ENCODE assay signal across 8 cellular contexts in the genomic region with DNA sequence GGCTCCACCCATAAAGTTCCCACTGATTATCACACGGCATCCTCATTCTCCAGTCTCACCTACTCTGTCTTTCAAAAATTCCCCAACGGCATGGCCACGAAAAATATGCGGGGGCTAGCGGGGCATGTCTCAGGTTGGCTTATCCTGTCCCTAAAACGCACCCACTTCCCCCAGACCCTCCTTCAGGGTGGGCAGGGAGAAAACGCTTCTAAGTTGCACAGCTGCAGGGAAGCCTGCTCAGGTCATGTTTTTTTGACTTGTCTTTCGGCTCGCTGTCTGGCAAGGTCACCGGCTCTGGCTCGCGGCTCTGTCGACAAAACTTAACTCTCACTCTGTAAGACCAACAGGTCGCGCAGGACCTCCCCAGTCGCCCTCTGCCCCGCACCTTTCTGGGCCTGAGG. TPM values are rescaled to one million over a fixed set of nuclear protein-coding genes. Genes with fewer than 3 reads are reported as not detected.
A peak's percentile ranks its signal among the peaks of the same experiment; 100 is the strongest.
DNase-seq lines count a peak whose midpoint lies in the region; TF ChIP-seq lines count a peak whose summit lies in the region.

No MANE protein-coding gene starts in this region.

- H3K79me2 ChIP-seq in SU-DHL-6 (ENCODE audit: insufficient read depth, low read length) = peaks cover 58% of the 10 kb centered on the region

- H3F3A ChIP-seq in SU-DHL-6 (ENCODE audit: insufficient read depth) = peaks cover 8% of the 10 kb centered on the region

- H3K4me2 ChIP-seq in SU-DHL-6 (ENCODE audit: low read depth, low read length, poor library complexity, severe bottlenecking) = peak overlapping the region; percentile 85

- H3K36me3 ChIP-seq in SU-DHL-6 (ENCODE audit: low read length) (peaks cover 4% of the 10 kb centered on the region; the same call in 1 of the 2 replicates), skeletal muscle tissue (ENCODE audit: control insufficient read depth in 3 of 3, insufficient read depth in 3 of 3, low read length in 3 of 3) (no peaks in the 10 kb centered on the region)

- TF ChIP-seq CTCF in GM12875 (IDR thresholded peaks at IDR 0.05; ENCODE audit: borderline replicate concordance, insufficient read depth, low read depth, low read length) (no peak), SU-DHL-6 (IDR thresholded peaks at IDR 0.05; ENCODE audit: insufficient read depth, low read length, poor library complexity, severe bottlenecking) (no peak), fibroblast of mammary gland (conservative IDR thresholded peaks at IDR 0.05; ENCODE audit: control insufficient read depth, insufficient read depth, low read depth, low read length) (no peak)

- peak overlapping the region; percentile 78 for H3K27ac ChIP-seq in SU-DHL-6 (ENCODE audit: low read depth, low read length)
- peak overlapping the region; percentile 71 for H3K27ac ChIP-seq in skeletal muscle tissue (ENCODE audit: low read depth, low read length)

- H3K4me3 ChIP-seq in GM12875 (ENCODE audit: low read depth, low read length) = peak overlapping the region; percentile 72
- H3K4me3 ChIP-seq in SU-DHL-6 (ENCODE audit: insufficient read depth, low read length, poor library complexity, severe bottlenecking) = peak overlapping the region; percentile 58
- H3K4me3 ChIP-seq in fibroblast of mammary gland (ENCODE audit: control insufficient read depth, low read depth, low read length) = peak overlapping the region; percentile 87
- H3K4me3 ChIP-seq in skeletal muscle tissue (ENCODE audit: low read length in 3 of 3) = peak overlapping the region; percentile 85 to 93 (median 89)

- CTCF ChIA-PET in HEK293T (lab: Yijun Ruan, JAX) = interaction anchor here (0.6 to 1.9 kb wide), 8 partner anchors 10 to 224 kb away, joined by 3 to 7 read pairs (median 3); no protein-coding TSS in a partner anchor

- peaks cover 20 to 34% (median 25%) of the 10 kb centered on the region in 3 donors for H3K4me1 ChIP-seq in skeletal muscle tissue (ENCODE audit: control insufficient read depth in 3 of 3, insufficient read depth in 3 of 3, low read length in 3 of 3)

- DNase-seq in HEK293T (ENCODE audit: extremely low spot score) (peak; percentile 9), fibroblast of mammary gland (ENCODE audit: low read depth) (no peak), inferior parietal cortex (ENCODE audit: extremely low spot score) (no peak), kidney glomerular epithelial cell (lab: John Stamatoyannopoulos, UW) (no peak), NCI-H1436 (lab: John Stamatoyannopoulos, UW) (no peak)

- H2AFZ ChIP-seq in SU-DHL-6 (ENCODE audit: low read depth, low read length, severe bottlenecking) = peak overlapping the region; percentile 58

- POLR2A ChIA-PET in HEK293T (lab: Yijun Ruan, JAX) = interaction anchor here (0.7 to 0.9 kb wide), 2 partner anchors 133 to 213 kb away, joined by 3 to 5 read pairs; no protein-coding TSS in a partner anchor

- no peaks in the 10 kb centered on the region for H4K20me1 ChIP-seq in SU-DHL-6 (ENCODE audit: low read depth, low read length)

- H3K9me3 ChIP-seq in SU-DHL-6 (ENCODE audit: insufficient read depth, low read length) = no peaks in the 10 kb centered on the region
- no peaks in the 10 kb centered on the region for H3K9me3 ChIP-seq in skeletal muscle tissue (ENCODE audit: control insufficient read depth in 3 of 3, low read length in 3 of 3)

- H3K9me2 ChIP-seq in SU-DHL-6 (replicated peaks; ENCODE audit: insufficient read depth, low read length) = no peaks in the 10 kb centered on the region

- no peaks in the 10 kb centered on the region for H3K27me3 ChIP-seq in SU-DHL-6 (ENCODE audit: low read length)
- peaks cover 2 to 33% (median 32%) of the 10 kb centered on the region in 3 donors for H3K27me3 ChIP-seq in skeletal muscle tissue (ENCODE audit: control insufficient read depth in 3 of 3, insufficient read depth in 3 of 3, low read length in 3 of 3)

- H3K9ac ChIP-seq in SU-DHL-6 (ENCODE audit: low read length) (peak overlapping the region; percentile 64), skeletal muscle tissue (ENCODE audit: low read depth in 1 of 3, low read length in 3 of 3) (peak overlapping the region; percentile 66 to 78 (median 66))

TF ChIP-seq in HEK293T, 16 proteins besides CTCF, POLR2A, EP300 and RAD21:
- no peak for TF ChIP-seq SP1 (IDR thresholded peaks at IDR 0.05)
- no peak for TF ChIP-seq TARDBP (IDR thresholded peaks at IDR 0.05)
- TF ChIP-seq ARNT (IDR thresholded peaks at IDR 0.05) = no peak
- no peak for TF ChIP-seq ZNF384 (IDR thresholded peaks at IDR 0.05)
- TF ChIP-seq CTBP1 (IDR thresholded peaks at IDR 0.05; ENCODE audit: borderline replicate concordance) = no peak
- no peak for TF ChIP-seq ELF4 (IDR thresholded peaks at IDR 0.05)
- TF ChIP-seq FOXA1 (IDR thresholded peaks at IDR 0.05) = no peak
- TF ChIP-seq L3MBTL2 (conservative IDR thresholded peaks at IDR 0.05) = no peak
- TF ChIP-seq HDGF (IDR thresholded peaks at IDR 0.05; ENCODE audit: borderline replicate concordance) = no peak
- no peak for TF ChIP-seq NFRKB (IDR thresholded peaks at IDR 0.05)
- TF ChIP-seq SUZ12 (IDR thresholded peaks at IDR 0.05) = no peak
- no peak for TF ChIP-seq LEF1 (IDR thresholded peaks at IDR 0.05; ENCODE audit: borderline replicate concordance)
- no peak for TF ChIP-seq BHLHE40 (IDR thresholded peaks at IDR 0.05; ENCODE audit: borderline replicate concordance)
- no peak for TF ChIP-seq FOXM1 (IDR thresholded peaks at IDR 0.05; ENCODE audit: borderline replicate concordance)
TF ChIP-seq in HEK293T: peak in this region for 0.

RNA-seq across cellular contexts. Expression of a gene that starts 3.8 kb away (rescaled TPM):
- total RNA-seq in skeletal muscle tissue = 72.5 TPM
